ENCODE assay signal across 21 cellular contexts in genomic region chr11:21612326-21612725, GRCh38.
"Had no signal": no experiment of that assay in that cellular context is flagged by ENCODE, and none has a peak within 500 bp of the region (broad histone marks: within the 10 kb centered on the region; RNA-seq: fewer than 3 reads in every experiment).

No MANE protein-coding gene starts in this region.

- H3K4me1 Mint-ChIP-seq: memory B cell had no signal

- H3K27ac Mint-ChIP-seq: memory B cell; natural killer cell treated with Interleukin-12 subunit alpha and Interleukin-12 subunit beta and Interleukin-15 and Interleukin-18, amount 100 ng/mL, for 72 hours; progenitor cell of endocrine pancreas had no signal

- H3K27me3 Mint-ChIP-seq: memory B cell; natural killer cell treated with Interleukin-12 subunit alpha and Interleukin-12 subunit beta and Interleukin-15 and Interleukin-18, amount 100 ng/mL, for 72 hours; progenitor cell of endocrine pancreas had no signal

- H3K9me3 Mint-ChIP-seq: memory B cell had no signal

- H3K9me3 ChIP-seq: left ventricle myocardium inferior, lower lobe of right lung, pancreas, thyroid gland, upper lobe of left lung, uterus had no signal

- DNase-seq: effector CD4-positive, alpha-beta T cell; foreskin melanocyte; head of caudate nucleus; kidney; left cardiac atrium; left ventricle myocardium inferior; lower lobe of right lung; midbrain; occipital lobe; pancreas; right cardiac atrium; small intestine; stimulated activated CD4-positive, alpha-beta T cell treated with anti-CD3 and anti-CD28 coated beads, Interleukin-12 subunit alpha, Interleukin-12 subunit beta, amount 100 ng/mL, for 4 hours; stimulated activated naive CD4-positive, alpha-beta T cell treated with Interleukin-2 at 50 U/mL for 16 hours; thyroid gland; upper lobe of left lung; uterus had no signal

- H3K4me1 ChIP-seq: left ventricle myocardium inferior, lower lobe of right lung, pancreas, thyroid gland, upper lobe of left lung, uterus had no signal

- H3K79me2 ChIP-seq: hepatocyte had no signal

- H3K4me3 Mint-ChIP-seq: memory B cell; natural killer cell treated with Interleukin-12 subunit alpha and Interleukin-12 subunit beta and Interleukin-15 and Interleukin-18, amount 100 ng/mL, for 72 hours had no signal

- H3K27ac ChIP-seq: hepatocyte, left ventricle myocardium inferior, lower lobe of right lung, pancreas, thyroid gland, upper lobe of left lung, uterus had no signal

- H3K4me3 ChIP-seq: hepatocyte, left ventricle myocardium inferior, lower lobe of right lung, pancreas, thyroid gland, upper lobe of left lung, uterus had no signal

- H2AFZ ChIP-seq: hepatocyte had no signal

- H3K27me3 ChIP-seq: hepatocyte, pancreas, thyroid gland, upper lobe of left lung, uterus had no signal

- H3K36me3 ChIP-seq: left ventricle myocardium inferior, lower lobe of right lung, pancreas, thyroid gland, upper lobe of left lung, uterus had no signal

- H3K4me2 ChIP-seq: hepatocyte had no signal

- H3K36me3 Mint-ChIP-seq: memory B cell; natural killer cell treated with Interleukin-12 subunit alpha and Interleukin-12 subunit beta and Interleukin-15 and Interleukin-18, amount 100 ng/mL, for 72 hours had no signal
